ENCODE assay signal across 17 cellular contexts in the genomic region with DNA sequence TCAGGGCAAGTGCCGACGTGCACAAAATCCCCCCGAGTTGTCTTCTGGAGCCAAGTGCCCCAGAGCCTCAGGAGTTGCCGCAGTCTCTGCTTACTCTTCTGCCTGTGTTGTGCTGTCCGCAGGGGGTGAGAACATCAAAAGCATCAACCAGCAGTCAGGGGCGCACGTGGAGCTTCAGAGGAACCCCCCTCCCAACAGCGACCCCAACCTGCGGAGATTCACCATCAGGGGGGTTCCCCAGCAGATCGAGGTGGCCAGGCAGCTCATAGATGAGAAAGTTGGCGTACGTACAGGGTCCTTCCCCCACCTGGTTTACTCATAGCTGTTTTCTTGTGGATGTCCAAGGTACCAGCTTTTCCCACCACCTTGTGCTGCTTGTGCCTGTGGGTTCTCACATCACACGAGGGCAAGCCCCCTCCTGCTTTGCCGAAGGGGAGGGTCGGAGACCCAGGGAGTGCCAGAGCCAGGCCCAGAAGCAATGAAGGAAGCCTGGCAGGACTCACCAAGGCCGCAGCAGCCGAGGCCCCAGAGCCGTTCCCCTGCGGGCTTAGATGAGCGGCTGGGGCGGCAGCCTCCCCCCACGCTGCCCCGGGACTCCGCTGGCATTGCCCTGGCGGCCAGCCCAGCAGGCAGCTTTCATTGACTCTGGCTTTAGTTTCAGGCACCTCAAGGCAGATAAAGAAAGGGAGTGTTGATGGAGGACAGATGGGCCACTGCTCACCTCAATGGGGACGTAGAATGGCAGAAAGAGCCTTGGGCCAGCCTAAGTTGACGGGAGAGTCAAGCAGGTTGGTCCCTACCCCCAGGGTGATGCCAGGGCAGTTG. TPM values are rescaled to one million over a fixed set of nuclear protein-coding genes. Genes with fewer than 3 reads are reported as not detected.
DNase-seq lines count a peak whose midpoint lies in the region; ATAC-seq and TF ChIP-seq lines count a peak whose summit lies in the region.
"Had no signal": no experiment of that assay in that cellular context is flagged by ENCODE, and none has a peak within 500 bp of the region (broad histone marks: within the 10 kb centered on the region; RNA-seq: fewer than 3 reads in every experiment).

No MANE protein-coding gene starts in this region.

- H2AK5ac ChIP-seq in IMR-90 (ENCODE audit: low read depth, low read length) (no peak overlapping the region), neuronal stem cell (ENCODE audit: low read depth, low read length) (no peak overlapping the region)

- no peak overlapping the region for H3K4me3 Mint-ChIP-seq in naive thymus-derived CD4-positive, alpha-beta T cell
- H3K4me3 Mint-ChIP-seq: CD14-positive monocyte had no signal

- in situ Hi-C loops in IMR-90 (cut with MboI; ENCODE audit: low sequenced_read_pairs) = no loop called here

- no peaks in the 10 kb centered on the region for H3K27me3 ChIP-seq in IMR-90 (ENCODE audit: control insufficient read depth, insufficient read depth, low read length)
- no peaks in the 10 kb centered on the region for H3K27me3 ChIP-seq in neuronal stem cell (ENCODE audit: control insufficient read depth in 3 of 3, insufficient read depth in 3 of 3, low read depth in 1 of 3, low read length in 3 of 3)
- no peaks in the 10 kb centered on the region for H3K27me3 ChIP-seq in naive thymus-derived CD4-positive, alpha-beta T cell (ENCODE audit: control insufficient read depth in 2 of 2, insufficient read depth in 2 of 2, low read length in 2 of 2)
- H3K27me3 ChIP-seq: Peyer's patch had no signal

- H2BK120ac ChIP-seq in IMR-90 (ENCODE audit: low read depth, low read length) = no peak overlapping the region
- H2BK120ac ChIP-seq in neuronal stem cell (ENCODE audit: low read depth, low read length) = no peak overlapping the region

- DNase-seq in D341Med (ENCODE audit: low spot score) = peak; percentile 39
- no peak for DNase-seq in IMR-90
- peak; percentile 62 for DNase-seq in left cardiac atrium
- DNase-seq in neuronal stem cell (ENCODE audit: low spot score) = no peak
- DNase-seq in naive thymus-derived CD4-positive, alpha-beta T cell = no peak
- DNase-seq in stimulated activated CD8-positive, alpha-beta memory T cell treated with anti-CD3 and anti-CD28 coated beads, Interleukin-4, amount 100 ng/mL, for 48 hours = no peak
- DNase-seq in AG08396 (ENCODE audit: low spot score) = no peak
- DNase-seq in SHP77 treated with DMSO at 0.1 percent for 48 hours (lab: John Stamatoyannopoulos, UW) = no peak
- DNase-seq: Caco-2, DMS53, Kasumi-1, MV-4-11, NCI-H1417 treated with DMSO at 0.1 percent for 48 hours, NCI-H2029 treated with DMSO at 0.1 percent for 48 hours, NCI-H510A, Peyer's patch had no signal

- peaks cover 0 to 6% of the 10 kb centered on the region in 2 experiments; a peak in 2 of 4 replicates for H3K79me1 ChIP-seq in IMR-90 (ENCODE audit: low read depth in 1 of 2, low read length in 2 of 2)
- peaks cover 10% of the 10 kb centered on the region for H3K79me1 ChIP-seq in neuronal stem cell (ENCODE audit: low read depth, low read length)

- H3K4ac ChIP-seq in IMR-90 (ENCODE audit: low read depth, low read length) (no peak overlapping the region), neuronal stem cell (ENCODE audit: low read length) (no peak overlapping the region)

- H2AFZ ChIP-seq in IMR-90 (replicated peaks; ENCODE audit: low read length, poor library complexity) (peak overlapping the region; percentile 29), neuronal stem cell (ENCODE audit: low read length) (no peak overlapping the region)

- POLR2A ChIA-PET in IMR-90 (lab: Charles Lee; ENCODE audit: unreplicated experiment) = no interaction called here
- POLR2A ChIA-PET in naive thymus-derived CD4-positive, alpha-beta T cell (lab: Charles Lee) = no interaction called here

- no peak overlapping the region for H2BK20ac ChIP-seq in IMR-90 (ENCODE audit: low read depth, low read length)

- intact Hi-C loops in IMR-90 (cut with micrococcal nuclease) (no loop called here), left cardiac atrium (cut with DNase I) (no loop called here)
- intact Hi-C loops in naive thymus-derived CD4-positive, alpha-beta T cell (cut with micrococcal nuclease) = no loop called here

- no peak overlapping the region for H2AK9ac ChIP-seq in IMR-90 (replicated peaks; ENCODE audit: low read depth, low read length, poor library complexity)

- H3K9me3 Mint-ChIP-seq in naive thymus-derived CD4-positive, alpha-beta T cell = peaks cover 0 to 2% (median 0%) of the 10 kb centered on the region in 11 donors

- no peaks in the 10 kb centered on the region for H3K4me1 ChIP-seq in IMR-90 (ENCODE audit: control insufficient read depth, insufficient read depth, low read length)
- H3K4me1 ChIP-seq in neuronal stem cell (ENCODE audit: control insufficient read depth in 2 of 2, insufficient read depth in 1 of 2, low read depth in 1 of 2, low read length in 2 of 2) = peaks cover 4 to 13% of the 10 kb centered on the region in 2 donors
- H3K4me1 ChIP-seq in naive thymus-derived CD4-positive, alpha-beta T cell (ENCODE audit: control insufficient read depth in 2 of 2, insufficient read depth in 2 of 2, low read length in 2 of 2) = no peaks in the 10 kb centered on the region
- H3K4me1 ChIP-seq: Caco-2, Peyer's patch had no signal

- no peak overlapping the region for H3K18ac ChIP-seq in IMR-90 (ENCODE audit: low read depth, low read length)
- no peak overlapping the region for H3K18ac ChIP-seq in neuronal stem cell (ENCODE audit: low read length)

- peaks cover 3 to 63% (median 20%) of the 10 kb centered on the region in 5 donors for H3K36me3 Mint-ChIP-seq in naive thymus-derived CD4-positive, alpha-beta T cell

- BruUV-seq in IMR-90 (replicated peaks; lab: Mats Ljungman, UMichigan) = no TSS peak

- H3K23ac ChIP-seq in IMR-90 (ENCODE audit: low read depth, low read length) (no peak overlapping the region), neuronal stem cell (ENCODE audit: low read depth, low read length, poor library complexity) (peak overlapping the region; percentile 28)

- H4K20me1 ChIP-seq in IMR-90 (ENCODE audit: insufficient read depth, low read length) = peaks cover 5% of the 10 kb centered on the region; the same call in 1 of the 2 replicates

- TF ChIP-seq POLR2A in IMR-90 (IDR thresholded peaks at IDR 0.05; ENCODE audit: low read depth, low read length) = no peak

- ATAC-seq in IMR-90 (ENCODE audit: low read depth) = no peak
- peak; percentile 80 to 82 for ATAC-seq in left cardiac atrium
- no peak for ATAC-seq in naive thymus-derived CD4-positive, alpha-beta T cell

- H4K91ac ChIP-seq in IMR-90 (ENCODE audit: insufficient read depth, low read depth, low read length) = no peak overlapping the region
- H4K91ac ChIP-seq in neuronal stem cell (ENCODE audit: low read depth, low read length, poor library complexity) = no peak overlapping the region

- H3K27ac Mint-ChIP-seq in naive thymus-derived CD4-positive, alpha-beta T cell = no peak overlapping the region
- H3K27ac Mint-ChIP-seq: CD14-positive monocyte had no signal

- H3K4me2 ChIP-seq in IMR-90 (ENCODE audit: low read depth, low read length) (no peak overlapping the region), neuronal stem cell (ENCODE audit: insufficient read depth, low read length, poor library complexity, severe bottlenecking) (no peak overlapping the region)

- H2BK15ac ChIP-seq in IMR-90 (ENCODE audit: low read depth, low read length) (no peak overlapping the region), neuronal stem cell (ENCODE audit: low read length) (no peak overlapping the region)

- H3K9ac ChIP-seq in IMR-90 (ENCODE audit: low read depth, low read length) = no peak overlapping the region
- peak overlapping the region; percentile 30 for H3K9ac ChIP-seq in neuronal stem cell (ENCODE audit: low read depth, low read length, poor library complexity)

- no peaks in the 10 kb centered on the region for H3K4me1 Mint-ChIP-seq in naive thymus-derived CD4-positive, alpha-beta T cell
- H3K4me1 Mint-ChIP-seq: CD14-positive monocyte had no signal

- peaks cover 87% of the 10 kb centered on the region for H3K36me3 ChIP-seq in IMR-90 (ENCODE audit: control insufficient read depth, insufficient read depth, low read length)
- H3K36me3 ChIP-seq in neuronal stem cell (replicated peaks in 1 of 2; ENCODE audit: control insufficient read depth in 2 of 2, insufficient read depth in 2 of 2, low read length in 2 of 2) = peaks cover 58 to 87% of the 10 kb centered on the region in 2 donors
- H3K36me3 ChIP-seq in naive thymus-derived CD4-positive, alpha-beta T cell (ENCODE audit: control insufficient read depth in 2 of 3, insufficient read depth in 3 of 3, low read length in 3 of 3) = peaks cover 10 to 96% (median 33%) of the 10 kb centered on the region in 3 experiments

- H2BK5ac ChIP-seq in IMR-90 (ENCODE audit: low read depth, low read length, poor library complexity, severe bottlenecking) = no peak overlapping the region
- H2BK5ac ChIP-seq in neuronal stem cell (ENCODE audit: low read length) = peak overlapping the region; percentile 63

- no peak overlapping the region for H4K5ac ChIP-seq in IMR-90 (ENCODE audit: low read depth, low read length)

- no peak for TF ChIP-seq RAD21 in IMR-90 (IDR thresholded peaks at IDR 0.05; ENCODE audit: low read length)

- WGBS in IMR-90 (ENCODE audit: extremely low coverage in 2 of 2, insufficient read length in 1 of 2), 2 experiments = 94% methylated on average over 10 of the region's 27 CpGs; no CpG with 5 or more reads in 1 of the 2 experiments
- no CpG with 5 or more reads among the region's 27 CpGs for WGBS in neuronal stem cell (ENCODE audit: extremely low coverage in 2 of 2, insufficient read length in 2 of 2, insufficient replicate concordance in 1 of 2), 2 donors

- no peaks in the 10 kb centered on the region for H3K27me3 Mint-ChIP-seq in naive thymus-derived CD4-positive, alpha-beta T cell

- CTCF ChIA-PET in IMR-90 (lab: Yijun Ruan, JAX) = no interaction called here
- CTCF ChIA-PET in naive thymus-derived CD4-positive, alpha-beta T cell (lab: Charles Lee) = no interaction called here

- H3K27ac ChIP-seq in IMR-90 (ENCODE audit: insufficient read depth, low read length) (no peak overlapping the region), neuronal stem cell (replicated peaks; ENCODE audit: low read length) (no peak overlapping the region)
- no peak overlapping the region for H3K27ac ChIP-seq in naive thymus-derived CD4-positive, alpha-beta T cell (ENCODE audit: low read depth, low read length)
- H3K27ac ChIP-seq: Peyer's patch had no signal

- H3K14ac ChIP-seq in IMR-90 (replicated peaks; ENCODE audit: low read depth, low read length) = no peak overlapping the region
- no peak overlapping the region for H3K14ac ChIP-seq in neuronal stem cell (ENCODE audit: low read length)

- no peak overlapping the region for H3K4me3 ChIP-seq in IMR-90 (ENCODE audit: insufficient read depth, low read depth, low read length)
- H3K4me3 ChIP-seq in neuronal stem cell (ENCODE audit: low read length in 2 of 2) = no peak overlapping the region
- no peak overlapping the region for H3K4me3 ChIP-seq in naive thymus-derived CD4-positive, alpha-beta T cell (ENCODE audit: low read length)
- H3K4me3 ChIP-seq: Peyer's patch had no signal

- H4K8ac ChIP-seq in IMR-90 (ENCODE audit: low read depth in 2 of 2, low read length in 2 of 2) (no peak overlapping the region), neuronal stem cell (ENCODE audit: low read depth, low read length) (no peak overlapping the region)

- no peaks in the 10 kb centered on the region for H3K9me1 ChIP-seq in IMR-90 (ENCODE audit: insufficient read depth, low read length)

- no peak overlapping the region for H3K56ac ChIP-seq in IMR-90 (ENCODE audit: extremely low read depth, insufficient read depth, low read length)

- no peak for TF ChIP-seq CTCF in IMR-90 (conservative IDR thresholded peaks at IDR 0.05; ENCODE audit: low read depth, low read length)

- dilution Hi-C loops in IMR-90 (cut with HindIII; ENCODE audit: low sequenced_read_pairs, unreplicated experiment) = no loop called here

- no peak overlapping the region for H2BK12ac ChIP-seq in neuronal stem cell (ENCODE audit: low read length)

- H3K9me3 ChIP-seq in IMR-90 (ENCODE audit: control insufficient read depth, insufficient read depth, low read length) (no peaks in the 10 kb centered on the region), neuronal stem cell (replicated peaks in 1 of 2; ENCODE audit: control insufficient read depth in 2 of 2, insufficient read depth in 1 of 2, low read depth in 1 of 2, low read length in 2 of 2) (no peaks in the 10 kb centered on the region)
- no peaks in the 10 kb centered on the region for H3K9me3 ChIP-seq in naive thymus-derived CD4-positive, alpha-beta T cell (ENCODE audit: control insufficient read depth in 2 of 3, low read length in 3 of 3)
- H3K9me3 ChIP-seq: Caco-2, Peyer's patch had no signal

RNA-seq across cellular contexts. Expression of a gene that starts 33.7 kb away (rescaled TPM):
- total RNA-seq in IMR-90 (2012; rRNA removed) = not detected in 2 replicates
- not detected in 2 replicates for polyA plus RNA-seq in IMR-90 (2012; rRNA removed)
- 0.01 and 0.04 TPM in 2 replicates for polyA plus RNA-seq in IMR-90 (2012; cell fraction: cytosol; rRNA removed)
- polyA plus RNA-seq in IMR-90 (2012; cell fraction: nucleus; rRNA removed; ENCODE audit: low replicate concordance) = 0.02 TPM in 2 replicates
- total RNA-seq in left cardiac atrium = not detected
- polyA plus RNA-seq in neuronal stem cell (2013, experiment 1 of 2) = 0.22 TPM
- 0.15 TPM for polyA plus RNA-seq in neuronal stem cell (2013, experiment 2 of 2)
- total RNA-seq in naive thymus-derived CD4-positive, alpha-beta T cell = not detected
- polyA plus RNA-seq in naive thymus-derived CD4-positive, alpha-beta T cell = under 1 TPM in 1 of 2 donors, not detected in 1; 0.07 TPM
- polyA plus RNA-seq: CD14-positive monocyte had no signal

RNA-seq across cellular contexts. Expression of a gene that starts 51.3 kb away (rescaled TPM):
- total RNA-seq in IMR-90 (2012; rRNA removed) (32.3 and 41.9 TPM in 2 replicates), left cardiac atrium (10 to 100 TPM; 22.4 to 34.8 TPM)
- polyA plus RNA-seq in IMR-90 (2012; rRNA removed) = 44.4 and 50.1 TPM in 2 replicates
- polyA plus RNA-seq in IMR-90 (2012; cell fraction: cytosol; rRNA removed) = 15.5 and 26.8 TPM in 2 replicates
- 41.3 and 67.9 TPM in 2 replicates for polyA plus RNA-seq in IMR-90 (2012; cell fraction: nucleus; rRNA removed; ENCODE audit: low replicate concordance)
- 34.2 TPM for polyA plus RNA-seq in neuronal stem cell (2013, experiment 1 of 2)
- polyA plus RNA-seq in neuronal stem cell (2013, experiment 2 of 2) = 35.1 TPM
- total RNA-seq in naive thymus-derived CD4-positive, alpha-beta T cell = 10 to 100 TPM; 34.3 to 49.6 (median 40.5) TPM
- 10 to 100 TPM; 30.0 to 37.3 TPM for polyA plus RNA-seq in naive thymus-derived CD4-positive, alpha-beta T cell

Comparison
In these comparisons a context has a peak if more than half of its experiments do, and no peak if none do; other contexts are left out.
1. DNase-seq: peak in D341Med (single experiment) and left cardiac atrium (single experiment); none in IMR-90 (single experiment), neuronal stem cell (single experiment), naive thymus-derived CD4-positive, alpha-beta T cell (0 of 9), stimulated activated CD8-positive, alpha-beta memory T cell treated with anti-CD3 and anti-CD28 coated beads, Interleukin-4, amount 100 ng/mL, for 48 hours (single experiment), AG08396 (single experiment) and SHP77 treated with DMSO at 0.1 percent for 48 hours (single experiment).
2. ATAC-seq: peak in left cardiac atrium (2 of 2); none in IMR-90 (single experiment) and naive thymus-derived CD4-positive, alpha-beta T cell (single experiment).